ENCODE assay signal across 2 cellular contexts in genomic region chr6:52195886-52196285, GRCh38.
TF ChIP-seq lines count a peak whose summit lies in the region.

No MANE protein-coding gene starts in this region.

TF ChIP-seq in A549, 52 proteins besides CTCF, POLR2A, EP300 and RAD21:
- TF ChIP-seq MAFK (IDR thresholded peaks at IDR 0.05; ENCODE audit: partially characterized antibody) (peak; percentile 13), EHMT2 (IDR thresholded peaks at IDR 0.05; ENCODE audit: low read depth) (no peak)

TF ChIP-seq in K562, 482 proteins besides CTCF, POLR2A, EP300 and RAD21:
- TF ChIP-seq ZNF316 (IDR thresholded peaks at IDR 0.05), result peak; percentile 61
- TF ChIP-seq FOXP4 (CRISPR knock-in tag; IDR thresholded peaks at IDR 0.05; ENCODE audit: borderline replicate concordance), result no peak
